In the genomic region with DNA sequence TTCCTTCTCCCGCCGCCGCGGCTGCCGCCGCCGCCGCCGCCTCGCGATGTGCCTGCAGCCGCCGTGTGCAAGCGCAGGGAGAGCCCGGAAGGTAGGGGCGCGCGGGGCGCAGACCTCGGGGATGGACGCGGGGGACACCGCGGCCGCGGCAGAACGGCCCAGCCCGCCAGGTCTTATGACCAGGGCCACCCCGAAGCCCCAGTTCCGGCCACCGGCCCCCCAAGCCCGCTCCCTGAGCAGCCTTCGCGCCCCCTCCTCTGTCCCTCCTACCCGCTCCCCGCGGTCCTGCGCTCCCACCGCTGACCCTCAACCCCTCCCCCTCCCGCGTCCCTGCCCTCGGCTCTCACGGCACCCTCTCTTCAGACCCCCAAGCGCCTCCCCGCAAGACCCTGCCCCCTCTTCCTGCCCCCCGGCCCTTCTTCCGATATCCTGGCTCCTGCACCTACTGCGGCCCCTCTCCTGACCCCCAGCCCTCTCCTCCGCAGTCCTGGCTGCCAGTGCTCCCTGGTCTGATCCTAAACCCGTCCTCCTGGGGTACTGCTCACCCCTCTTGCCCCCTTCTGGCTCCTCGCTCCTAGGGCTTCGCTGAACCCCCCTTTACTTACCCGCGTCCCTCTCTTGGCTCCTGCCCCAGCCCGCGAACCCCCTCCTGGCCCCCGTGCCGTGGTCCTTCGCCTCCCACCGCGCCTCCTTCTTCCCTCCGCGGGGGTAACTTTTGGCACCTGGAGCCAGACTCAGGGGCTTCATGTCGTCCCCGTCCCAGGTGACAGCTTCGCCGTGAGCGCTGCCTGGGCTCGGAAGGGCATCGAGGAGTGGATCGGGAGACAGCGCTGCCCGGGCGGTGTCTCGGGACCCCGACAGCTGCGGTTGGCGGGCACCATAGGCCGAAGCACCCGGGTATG, we compare ENCODE assay signal across 8 cellular contexts. TPM values are rescaled to one million over a fixed set of nuclear protein-coding genes. Genes with fewer than 3 reads are reported as not detected.
A peak's percentile ranks its signal among the peaks of the same experiment; 100 is the strongest.
DNase-seq lines count a peak whose midpoint lies in the region; ATAC-seq and TF ChIP-seq lines count a peak whose summit lies in the region.

No MANE protein-coding gene starts in this region.

- POLR2A ChIA-PET in GM10248 (lab: Yijun Ruan, JAX) = no interaction called here

- H3K4me3 Mint-ChIP-seq in progenitor cell of endocrine pancreas (ENCODE audit: low read depth) = peak overlapping the region; percentile 59

- H3K4me1 Mint-ChIP-seq in progenitor cell of endocrine pancreas (ENCODE audit: low read depth) = peaks cover 7% of the 10 kb centered on the region

- TF ChIP-seq CTCF in fibroblast of the aortic adventitia (IDR thresholded peaks at IDR 0.05; ENCODE audit: insufficient read depth, low read length) = no peak
- no peak for TF ChIP-seq CTCF in progenitor cell of endocrine pancreas (IDR thresholded peaks at IDR 0.05; ENCODE audit: unreplicated experiment)
- no peak for TF ChIP-seq CTCF in GM10248 (IDR thresholded peaks at IDR 0.05; ENCODE audit: control extremely low read depth, extremely low read depth, low read depth, missing control alignments)

- ATAC-seq in HG03159 (IDR thresholded peaks at IDR 0.05; ENCODE audit: unreplicated experiment) = peak; percentile 54
- ATAC-seq in activated CD4-positive, CD25-positive, alpha-beta regulatory T cell treated with anti-CD3 and anti-CD28 coated beads, Interleukin-2, amount 50 U/mL, for 24 hours = peak; percentile 42 to 46
- no peak for ATAC-seq in HG02970 (IDR thresholded peaks at IDR 0.05; ENCODE audit: low FRiP score, unreplicated experiment)

- H3K27me3 Mint-ChIP-seq in progenitor cell of endocrine pancreas = peaks cover 52% of the 10 kb centered on the region

- H3K4me3 ChIP-seq in fibroblast of the aortic adventitia (ENCODE audit: low read depth, low read length) = peak overlapping the region; percentile 54

- H3K9me3 Mint-ChIP-seq in progenitor cell of endocrine pancreas (ENCODE audit: low read depth) = no peaks in the 10 kb centered on the region

- H3K36me3 Mint-ChIP-seq in progenitor cell of endocrine pancreas (ENCODE audit: insufficient read depth) = no peaks in the 10 kb centered on the region

- DNase-seq in stimulated activated CD4-positive, alpha-beta T cell treated with anti-CD3 and anti-CD28 coated beads, Interleukin-1b, Interleukin-23, amount 100 ng/mL, for 4 hours (ENCODE audit: low read depth in 2 of 2) = peak; percentile 22 to 36
- DNase-seq in stimulated activated CD4-positive, alpha-beta T cell treated with anti-CD3 and anti-CD28 coated beads, Interleukin-15, amount 100 ng/mL, for 24 hours = no peak
- DNase-seq in fibroblast of the aortic adventitia (ENCODE audit: low read depth) = no peak
- DNase-seq in progenitor cell of endocrine pancreas (ENCODE audit: low spot score, unreplicated experiment) = no peak
- no peak for DNase-seq in GM10248 (ENCODE audit: extremely low spot score)

- CTCF ChIA-PET in GM10248 (lab: Yijun Ruan, JAX) = interaction anchor here (0.6 to 2.6 kb wide), 4 partner anchors 117 to 258 kb away, joined by 3 to 11 read pairs (median 6); no protein-coding TSS in a partner anchor

- H3K27ac Mint-ChIP-seq in progenitor cell of endocrine pancreas = no peak overlapping the region

RNA-seq across cellular contexts. Expression of a gene that starts 0.7 kb away (rescaled TPM):
- total RNA-seq in fibroblast of the aortic adventitia (ENCODE audit: low replicate concordance) = 0.09 TPM in 1 of 2 replicates, not detected in the other
- total RNA-seq in progenitor cell of endocrine pancreas = 2.8 and 3.0 TPM in 2 replicates

Comparison
In these comparisons a context has a peak if more than half of its experiments do, and no peak if none do; other contexts are left out.
1. DNase-seq: peak in stimulated activated CD4-positive, alpha-beta T cell treated with anti-CD3 and anti-CD28 coated beads, Interleukin-1b, Interleukin-23, amount 100 ng/mL, for 4 hours (2 of 2); none in stimulated activated CD4-positive, alpha-beta T cell treated with anti-CD3 and anti-CD28 coated beads, Interleukin-15, amount 100 ng/mL, for 24 hours (single experiment), fibroblast of the aortic adventitia (single experiment), progenitor cell of endocrine pancreas (single experiment) and GM10248 (single experiment).